Comparison of ENCODE assay signal across 36 cellular contexts in the genomic region with DNA sequence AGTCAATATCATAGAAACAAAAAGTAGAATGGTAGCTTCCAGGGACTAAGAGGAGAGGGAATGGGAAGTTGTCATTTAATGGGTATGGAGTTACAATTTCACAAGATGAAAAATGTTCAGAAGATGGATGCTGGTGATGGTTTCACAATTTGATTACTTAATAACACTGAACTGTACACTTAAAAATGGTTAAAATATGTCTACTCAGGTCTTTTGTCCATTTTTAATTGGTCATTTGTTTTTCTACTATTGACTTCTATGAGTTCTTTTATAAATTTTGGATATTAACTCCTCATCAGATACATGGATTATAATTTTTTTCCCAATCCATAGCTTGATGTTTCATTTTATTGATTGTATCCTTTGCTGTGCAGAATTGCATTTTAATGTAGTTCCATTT.
DNase-seq lines count a peak whose midpoint lies in the region; ATAC-seq, FAIRE-seq and TF ChIP-seq lines count a peak whose summit lies in the region.
"Had no signal": no experiment of that assay in that cellular context is flagged by ENCODE, and none has a peak within 500 bp of the region (broad histone marks: within the 10 kb centered on the region; RNA-seq: fewer than 3 reads in every experiment).

No MANE protein-coding gene starts in this region.

- BruUV-seq in HepG2 (replicated peaks; lab: Mats Ljungman, UMichigan) (no TSS peak), IMR-90 (replicated peaks; lab: Mats Ljungman, UMichigan) (no TSS peak), K562 (replicated peaks; lab: Mats Ljungman, UMichigan) (no TSS peak)

- H3K4me2 ChIP-seq in HepG2 (ENCODE audit: low read depth, low read length) (no peak overlapping the region), A549 (no peak overlapping the region), IMR-90 (ENCODE audit: low read depth, low read length) (no peak overlapping the region), K562 (ENCODE audit: insufficient read depth, low read length) (no peak overlapping the region)
- H3K4me2 ChIP-seq: BLaER1; BLaER1 treated with 17β-estradiol and CSF1 and Interleukin-3, amounts not matched to agents 10 nM and 100 nM had no signal

- no peak overlapping the region for H2AK9ac ChIP-seq in IMR-90 (replicated peaks; ENCODE audit: low read depth, low read length, poor library complexity)

- in situ Hi-C loops in HepG2 (cut with HindIII; ENCODE audit: extremely low pct_ligation_motif_present, low pct_unique_long_range_greater_than_20kb) (loop anchor here (25.0 kb wide), 1 partner anchor 91 kb away; no protein-coding TSS in a partner anchor), IMR-90 (cut with MboI; ENCODE audit: low sequenced_read_pairs) (no loop called here), K562 (cut with MboI) (no loop called here)

- H3K27ac Mint-ChIP-seq in naive thymus-derived CD4-positive, alpha-beta T cell = no peak overlapping the region
- H3K27ac Mint-ChIP-seq: B cell; CD14-positive monocyte; CD4-positive, alpha-beta memory T cell; CD4-positive, alpha-beta T cell; CD4-positive, CD25-positive, alpha-beta regulatory T cell; CD8-positive, alpha-beta memory T cell; CD8-positive, alpha-beta T cell had no signal

- H2AK5ac ChIP-seq in IMR-90 (ENCODE audit: low read depth, low read length) = no peak overlapping the region

- no peak overlapping the region for H4K5ac ChIP-seq in IMR-90 (ENCODE audit: low read depth, low read length)

- H3K18ac ChIP-seq in IMR-90 (ENCODE audit: low read depth, low read length) = no peak overlapping the region

- H3K27ac ChIP-seq in HepG2 (ENCODE audit: extremely low read length, insufficient read depth, low read length) = no peak overlapping the region
- H3K27ac ChIP-seq in right lobe of liver = no peak overlapping the region
- no peak overlapping the region for H3K27ac ChIP-seq in A549
- no peak overlapping the region for H3K27ac ChIP-seq in IMR-90 (ENCODE audit: insufficient read depth, low read length)
- H3K27ac ChIP-seq in K562 (ENCODE audit: extremely low read depth, low read depth, low read length) = no peak overlapping the region
- H3K27ac ChIP-seq in naive thymus-derived CD4-positive, alpha-beta T cell (ENCODE audit: low read depth, low read length) = no peak overlapping the region
- H3K27ac ChIP-seq: 22Rv1; BLaER1; BLaER1 treated with 17β-estradiol and CSF1 and Interleukin-3, amounts not matched to agents 10 nM and 100 nM; C4-2B had no signal

- H2BK120ac ChIP-seq in IMR-90 (ENCODE audit: low read depth, low read length) = no peak overlapping the region

- H2BK5ac ChIP-seq in IMR-90 (ENCODE audit: low read depth, low read length, poor library complexity, severe bottlenecking) = no peak overlapping the region

- H3K79me2 ChIP-seq in HepG2 (ENCODE audit: insufficient read depth, low read length) (no peaks in the 10 kb centered on the region), K562 (ENCODE audit: control insufficient read depth, insufficient read depth, low read length) (no peaks in the 10 kb centered on the region)

- CTCF ChIA-PET in HepG2 (lab: Yijun Ruan, JAX; ENCODE audit: low intra/inter-chr PET ratio, low total read pairs) = no interaction called here
- CTCF ChIA-PET in A549 (lab: Yijun Ruan, JAX) = no interaction called here
- CTCF ChIA-PET in IMR-90 (lab: Yijun Ruan, JAX) = no interaction called here
- CTCF ChIA-PET in K562 (lab: Yijun Ruan, JAX; ENCODE audit: low intra/inter-chr PET ratio) = no interaction called here
- CTCF ChIA-PET in naive thymus-derived CD4-positive, alpha-beta T cell (lab: Charles Lee) = interaction anchor here (0.6 kb wide), 1 partner anchor 1916 kb away, joined by 3 read pairs; no protein-coding TSS in a partner anchor

- H3K4me1 ChIP-seq in HepG2 (ENCODE audit: insufficient read depth, low read length) (no peaks in the 10 kb centered on the region), right lobe of liver (no peaks in the 10 kb centered on the region), A549 (no peaks in the 10 kb centered on the region), IMR-90 (ENCODE audit: control insufficient read depth, insufficient read depth, low read length) (no peaks in the 10 kb centered on the region), K562 (replicated peaks in 1 of 2; ENCODE audit: control insufficient read depth in 2 of 2, insufficient read depth in 2 of 2, low read length in 2 of 2) (no peaks in the 10 kb centered on the region)
- no peaks in the 10 kb centered on the region for H3K4me1 ChIP-seq in naive thymus-derived CD4-positive, alpha-beta T cell (ENCODE audit: control insufficient read depth in 2 of 2, insufficient read depth in 2 of 2, low read length in 2 of 2)
- H3K4me1 ChIP-seq: BE2C; BLaER1; BLaER1 treated with 17β-estradiol and CSF1 and Interleukin-3, amounts not matched to agents 10 nM and 100 nM; Caco-2 had no signal

- no peaks in the 10 kb centered on the region for H3K36me3 ChIP-seq in HepG2 (replicated peaks in 1 of 2; ENCODE audit: control insufficient read depth in 1 of 2, insufficient read depth in 2 of 2, low read length in 2 of 2)
- H3K36me3 ChIP-seq in right lobe of liver = no peaks in the 10 kb centered on the region
- no peaks in the 10 kb centered on the region for H3K36me3 ChIP-seq in IMR-90 (ENCODE audit: control insufficient read depth, insufficient read depth, low read length)
- no peaks in the 10 kb centered on the region for H3K36me3 ChIP-seq in K562 (ENCODE audit: control insufficient read depth, insufficient read depth, low read length)
- no peaks in the 10 kb centered on the region for H3K36me3 ChIP-seq in naive thymus-derived CD4-positive, alpha-beta T cell (ENCODE audit: control insufficient read depth in 2 of 3, insufficient read depth in 3 of 3, low read length in 3 of 3)
- H3K36me3 ChIP-seq: BE2C; BLaER1; BLaER1 treated with 17β-estradiol and CSF1 and Interleukin-3, amounts not matched to agents 10 nM and 100 nM had no signal

- H3K27me3 Mint-ChIP-seq in naive thymus-derived CD4-positive, alpha-beta T cell = no peaks in the 10 kb centered on the region
- H3K27me3 Mint-ChIP-seq: B cell; CD4-positive, alpha-beta memory T cell; CD4-positive, alpha-beta T cell; CD4-positive, CD25-positive, alpha-beta regulatory T cell had no signal

- H3K14ac ChIP-seq in IMR-90 (replicated peaks; ENCODE audit: low read depth, low read length) = no peak overlapping the region

- TF ChIP-seq CTCF in HepG2 (CRISPR knock-in tag; IDR thresholded peaks at IDR 0.05) (no peak), right lobe of liver (IDR thresholded peaks at IDR 0.05) (no peak), A549 (IDR thresholded peaks at IDR 0.05) (no peak), IMR-90 (conservative IDR thresholded peaks at IDR 0.05; ENCODE audit: low read depth, low read length) (no peak), K562 (IDR thresholded peaks at IDR 0.05 in 2 of 3, conservative IDR thresholded peaks at IDR 0.05 in 1 of 3; ENCODE audit: insufficient read depth in 2 of 3, low read depth in 1 of 3, low read length in 3 of 3) (no peak)

- intact Hi-C loops in HepG2 (cut with micrococcal nuclease; ENCODE audit: unreplicated experiment) (no loop called here), right lobe of liver (cut with DNase I) (no loop called here), IMR-90 (cut with micrococcal nuclease) (no loop called here), K562 (cut with micrococcal nuclease) (no loop called here)
- intact Hi-C loops in naive thymus-derived CD4-positive, alpha-beta T cell (cut with micrococcal nuclease) = no loop called here

- no peak overlapping the region for H3K9ac ChIP-seq in HepG2 (ENCODE audit: insufficient read depth, low read depth, low read length)
- H3K9ac ChIP-seq in IMR-90 (ENCODE audit: low read depth, low read length) = no peak overlapping the region
- H3K9ac ChIP-seq in K562 (ENCODE audit: insufficient read depth in 1 of 2, low read depth in 2 of 2, low read length in 2 of 2) = no peak overlapping the region
- H3K9ac ChIP-seq: BLaER1; BLaER1 treated with 17β-estradiol and CSF1 and Interleukin-3, amounts not matched to agents 10 nM and 100 nM had no signal

- POLR2A ChIA-PET in HepG2 (lab: Yijun Ruan, JAX) = no interaction called here
- POLR2A ChIA-PET in A549 (lab: Yijun Ruan, JAX) = no interaction called here
- POLR2A ChIA-PET in IMR-90 (lab: Charles Lee; ENCODE audit: unreplicated experiment) = no interaction called here
- POLR2A ChIA-PET in K562 (lab: Yijun Ruan, JAX) = no interaction called here
- POLR2A ChIA-PET in naive thymus-derived CD4-positive, alpha-beta T cell (lab: Charles Lee) = no interaction called here

- H3K9me1 ChIP-seq in IMR-90 (ENCODE audit: insufficient read depth, low read length) (no peaks in the 10 kb centered on the region), K562 (ENCODE audit: control insufficient read depth, insufficient read depth, low read length) (no peaks in the 10 kb centered on the region)

- no peak overlapping the region for H2AFZ ChIP-seq in HepG2 (ENCODE audit: low read length)
- no peak overlapping the region for H2AFZ ChIP-seq in IMR-90 (replicated peaks; ENCODE audit: low read length, poor library complexity)
- no peak overlapping the region for H2AFZ ChIP-seq in K562 (ENCODE audit: low read depth, low read length)

- no peak overlapping the region for H4K8ac ChIP-seq in IMR-90 (ENCODE audit: low read depth in 2 of 2, low read length in 2 of 2)

- no peaks in the 10 kb centered on the region for H3K79me1 ChIP-seq in IMR-90 (ENCODE audit: low read depth in 1 of 2, low read length in 2 of 2)

- no peak for ATAC-seq in HepG2
- no peak for ATAC-seq in right lobe of liver
- ATAC-seq in A549 = no peak
- ATAC-seq in IMR-90 (ENCODE audit: low read depth) = no peak
- no peak for ATAC-seq in K562
- ATAC-seq in naive thymus-derived CD4-positive, alpha-beta T cell = no peak
- ATAC-seq: CD8-positive, alpha-beta T cell had no signal

- H3K56ac ChIP-seq in IMR-90 (ENCODE audit: extremely low read depth, insufficient read depth, low read length) = no peak overlapping the region

- no peak for TF ChIP-seq EP300 in HepG2 (IDR thresholded peaks at IDR 0.05; ENCODE audit: low read depth in 2 of 2, low read length in 2 of 2)
- TF ChIP-seq EP300 in HepG2 (CRISPR knock-in tag; IDR thresholded peaks at IDR 0.05; ENCODE audit: borderline replicate concordance) = no peak
- TF ChIP-seq EP300 in A549 (IDR thresholded peaks at IDR 0.05) = no peak
- TF ChIP-seq EP300 in K562 (IDR thresholded peaks at IDR 0.05; ENCODE audit: low read length) = no peak

- H3K4me1 Mint-ChIP-seq in naive thymus-derived CD4-positive, alpha-beta T cell = no peaks in the 10 kb centered on the region
- H3K4me1 Mint-ChIP-seq: B cell; CD14-positive monocyte; CD4-positive, alpha-beta memory T cell; CD4-positive, CD25-positive, alpha-beta regulatory T cell; CD8-positive, alpha-beta memory T cell had no signal

- TF ChIP-seq POLR2A in HepG2 (IDR thresholded peaks at IDR 0.05; ENCODE audit: insufficient read depth in 1 of 2, low read depth in 2 of 2, low read length in 2 of 2) = no peak
- TF ChIP-seq POLR2A in right lobe of liver (IDR thresholded peaks at IDR 0.05) = no peak
- TF ChIP-seq POLR2A in A549 (IDR thresholded peaks at IDR 0.05; ENCODE audit: low read length) = no peak
- no peak for TF ChIP-seq POLR2A in IMR-90 (IDR thresholded peaks at IDR 0.05; ENCODE audit: low read depth, low read length)
- TF ChIP-seq POLR2A in K562 (conservative IDR thresholded peaks at IDR 0.05) = no peak

- H3K4me3 ChIP-seq in HepG2 (replicated peaks in 1 of 3; ENCODE audit: insufficient read depth in 1 of 3, low read depth in 2 of 3, low read length in 3 of 3) = no peak overlapping the region
- H3K4me3 ChIP-seq in right lobe of liver = no peak overlapping the region
- no peak overlapping the region for H3K4me3 ChIP-seq in A549
- H3K4me3 ChIP-seq in IMR-90 (ENCODE audit: insufficient read depth, low read depth, low read length) = no peak overlapping the region
- no peak overlapping the region for H3K4me3 ChIP-seq in K562
- H3K4me3 ChIP-seq in naive thymus-derived CD4-positive, alpha-beta T cell (ENCODE audit: low read length) = no peak overlapping the region
- H3K4me3 ChIP-seq: BLaER1; BLaER1 treated with 17β-estradiol and CSF1 and Interleukin-3, amounts not matched to agents 10 nM and 100 nM had no signal

- no peak overlapping the region for H3K4me3 Mint-ChIP-seq in naive thymus-derived CD4-positive, alpha-beta T cell
- H3K4me3 Mint-ChIP-seq: B cell; CD14-positive monocyte; CD4-positive, alpha-beta memory T cell; CD4-positive, alpha-beta T cell; CD4-positive, CD25-positive, alpha-beta regulatory T cell; CD8-positive, alpha-beta memory T cell; CD8-positive, alpha-beta T cell had no signal

- DNase-seq in HepG2 (ENCODE audit: low spot score) = no peak
- DNase-seq in right lobe of liver = no peak
- no peak for DNase-seq in A549 (ENCODE audit: low read depth in 1 of 2, low spot score in 1 of 2)
- DNase-seq in IMR-90 = no peak
- DNase-seq in K562 (ENCODE audit: extremely low read depth in 1 of 4, low spot score in 3 of 4) = no peak
- no peak for DNase-seq in naive thymus-derived CD4-positive, alpha-beta T cell
- no peak for DNase-seq in SW480 (ENCODE audit: low spot score)
- DNase-seq in NCI-H146 treated with DMSO at 0.1 percent for 48 hours (lab: John Stamatoyannopoulos, UW; ENCODE audit: unreplicated experiment) = no peak
- DNase-seq: 8988T; ACHN; AML-193; BE2C; C1 segment of cervical spinal cord; Caco-2; Calu3; CD4-positive, alpha-beta memory T cell; CD4-positive, alpha-beta T cell; CD4-positive, CD25-positive, alpha-beta regulatory T cell; CD8-positive, alpha-beta memory T cell; CD8-positive, alpha-beta T cell; COR-L47; DMS 273 treated with DMSO at 0.1 percent for 48 hours; DMS153; DMS53; DMS79; DMS79 treated with DMSO at 0.1 percent for 48 hours; DND-41; EL had no signal

- H2BK15ac ChIP-seq in IMR-90 (ENCODE audit: low read depth, low read length) = no peak overlapping the region

- no peak overlapping the region for H3K4ac ChIP-seq in IMR-90 (ENCODE audit: low read depth, low read length)

- no peak overlapping the region for H2BK20ac ChIP-seq in IMR-90 (ENCODE audit: low read depth, low read length)

- TF ChIP-seq RAD21 in HepG2 (CRISPR knock-in tag; IDR thresholded peaks at IDR 0.05) (no peak), A549 (conservative IDR thresholded peaks at IDR 0.05 in 1 of 2, IDR thresholded peaks at IDR 0.05 in 1 of 2) (no peak), IMR-90 (IDR thresholded peaks at IDR 0.05; ENCODE audit: low read length) (no peak), K562 (CRISPR knock-in tag; conservative IDR thresholded peaks at IDR 0.05 in 1 of 2, IDR thresholded peaks at IDR 0.05 in 1 of 2) (no peak)

- peaks cover 0 to 34% (median 6%) of the 10 kb centered on the region in 11 donors for H3K9me3 Mint-ChIP-seq in naive thymus-derived CD4-positive, alpha-beta T cell

- FAIRE-seq in HepG2 (lab: Jason Lieb, UNC) (no peak), A549 (lab: Jason Lieb, UNC) (no peak), K562 (lab: Jason Lieb, UNC) (no peak)
- FAIRE-seq: A204.1, D721Med had no signal

- dilution Hi-C loops in IMR-90 (cut with HindIII; ENCODE audit: low sequenced_read_pairs, unreplicated experiment) = no loop called here

- H4K20me1 ChIP-seq in HepG2 (ENCODE audit: insufficient read depth, low read length) = no peaks in the 10 kb centered on the region
- H4K20me1 ChIP-seq in IMR-90 (ENCODE audit: insufficient read depth, low read length) = no peaks in the 10 kb centered on the region
- H4K20me1 ChIP-seq in K562 (replicated peaks; ENCODE audit: control insufficient read depth, insufficient read depth, low read length) = no peaks in the 10 kb centered on the region
- H4K20me1 ChIP-seq: BLaER1; BLaER1 treated with 17β-estradiol and CSF1 and Interleukin-3, amounts not matched to agents 10 nM and 100 nM had no signal

- H3K23ac ChIP-seq in IMR-90 (ENCODE audit: low read depth, low read length) = no peak overlapping the region

- no peak overlapping the region for H4K91ac ChIP-seq in IMR-90 (ENCODE audit: insufficient read depth, low read depth, low read length)

- H3K27me3 ChIP-seq in HepG2 (ENCODE audit: control insufficient read depth in 1 of 2, insufficient read depth in 2 of 2, low read length in 2 of 2) (no peaks in the 10 kb centered on the region), right lobe of liver (no peaks in the 10 kb centered on the region), IMR-90 (ENCODE audit: control insufficient read depth, insufficient read depth, low read length) (no peaks in the 10 kb centered on the region), K562 (ENCODE audit: control insufficient read depth in 2 of 2, insufficient read depth in 2 of 2, low read length in 2 of 2) (no peaks in the 10 kb centered on the region)
- no peaks in the 10 kb centered on the region for H3K27me3 ChIP-seq in naive thymus-derived CD4-positive, alpha-beta T cell (ENCODE audit: control insufficient read depth in 2 of 2, insufficient read depth in 2 of 2, low read length in 2 of 2)
- H3K27me3 ChIP-seq: BE2C; BLaER1; BLaER1 treated with 17β-estradiol and CSF1 and Interleukin-3, amounts not matched to agents 10 nM and 100 nM had no signal

- no peaks in the 10 kb centered on the region for H3K36me3 Mint-ChIP-seq in naive thymus-derived CD4-positive, alpha-beta T cell
- H3K36me3 Mint-ChIP-seq: CD14-positive monocyte; CD4-positive, alpha-beta memory T cell; CD4-positive, CD25-positive, alpha-beta regulatory T cell; CD8-positive, alpha-beta memory T cell; CD8-positive, alpha-beta T cell had no signal

- H3K9me3 ChIP-seq in HepG2 (ENCODE audit: low read length) = peaks cover 39% of the 10 kb centered on the region
- H3K9me3 ChIP-seq in right lobe of liver = no peaks in the 10 kb centered on the region
- H3K9me3 ChIP-seq in A549 = no peaks in the 10 kb centered on the region
- H3K9me3 ChIP-seq in IMR-90 (ENCODE audit: control insufficient read depth, insufficient read depth, low read length) = 0 out of 2 replicates have a peak, but pooled peaks cover 4% of the 10 kb centered on the region
- H3K9me3 ChIP-seq in K562 (replicated peaks; ENCODE audit: control insufficient read depth, insufficient read depth, low read depth, low read length) = no peaks in the 10 kb centered on the region
- no peaks in the 10 kb centered on the region for H3K9me3 ChIP-seq in naive thymus-derived CD4-positive, alpha-beta T cell (ENCODE audit: control insufficient read depth in 2 of 3, low read length in 3 of 3)
- H3K9me3 ChIP-seq: BE2C; BLaER1; BLaER1 treated with 17β-estradiol and CSF1 and Interleukin-3, amounts not matched to agents 10 nM and 100 nM; Caco-2 had no signal
